In genomic region chr9:87501806-87502205, GRCh38 we compare ENCODE assay signal across 18 cellular contexts. TPM values are rescaled to one million over a fixed set of nuclear protein-coding genes. Genes with fewer than 3 reads are reported as not detected.
DNase-seq lines count a peak whose midpoint lies in the region; ATAC-seq and TF ChIP-seq lines count a peak whose summit lies in the region.
"Had no signal": no experiment of that assay in that cellular context is flagged by ENCODE, and none has a peak within 500 bp of the region (broad histone marks: within the 10 kb centered on the region; RNA-seq: fewer than 3 reads in every experiment).

No MANE protein-coding gene starts in this region.

- no peak overlapping the region for H2AFZ ChIP-seq in mammary epithelial cell (ENCODE audit: low read depth, low read length)

- H3K4me3 ChIP-seq in GM08714 (ENCODE audit: low read length), result peak overlapping the region; percentile 32; the same call in 1 of the 2 replicates
- no peak overlapping the region for H3K4me3 ChIP-seq in body of pancreas
- H3K4me3 ChIP-seq in right lobe of liver, result no peak overlapping the region
- no peak overlapping the region for H3K4me3 ChIP-seq in stomach
- no peak overlapping the region for H3K4me3 ChIP-seq in mammary epithelial cell (replicated peaks in 1 of 3; ENCODE audit: insufficient read depth in 1 of 3, low read depth in 2 of 3, low read length in 3 of 3)
- H3K4me3 ChIP-seq: left ventricle myocardium inferior, right atrium auricular region, SJSA1 had no signal

- H4K20me1 ChIP-seq in mammary epithelial cell (ENCODE audit: insufficient read depth, low read length), result no peaks in the 10 kb centered on the region

- peaks cover 10% of the 10 kb centered on the region for H3K4me1 Mint-ChIP-seq in activated T-helper 1 cell treated with anti-CD3 and anti-CD28 coated beads, Interleukin-12 subunit alpha, Interleukin-12 subunit beta, Interleukin-2, Interleukin-4 antibody, amounts not matched to agents 30 ng/mL and 10 ng/mL and 1 ng/mL, durations not matched to agents 14 hours and 24 hours and 36 hours (ENCODE audit: low read depth)
- H3K4me1 Mint-ChIP-seq in activated naive CD8-positive, alpha-beta T cell treated with anti-CD3 and anti-CD28 coated beads, Interleukin-2, amount 50 U/mL, for 24 hours, result peaks cover 41% of the 10 kb centered on the region

- peaks cover 34% of the 10 kb centered on the region for H3K27me3 Mint-ChIP-seq in activated T-helper 1 cell treated with anti-CD3 and anti-CD28 coated beads, Interleukin-12 subunit alpha, Interleukin-12 subunit beta, Interleukin-2, Interleukin-4 antibody, amounts not matched to agents 30 ng/mL and 10 ng/mL and 1 ng/mL, durations not matched to agents 14 hours and 24 hours and 36 hours (ENCODE audit: insufficient read depth)
- H3K27me3 Mint-ChIP-seq in activated naive CD8-positive, alpha-beta T cell treated with anti-CD3 and anti-CD28 coated beads, Interleukin-2, amount 50 U/mL, for 24 hours, result peaks cover 27% of the 10 kb centered on the region

- intact Hi-C loops in body of pancreas (cut with DNase I) (loop anchor here (10.0 kb wide), 1 partner anchor 163 kb away; no protein-coding TSS in a partner anchor), right lobe of liver (cut with DNase I) (no loop called here), stomach (cut with DNase I; ENCODE audit: low total_unique reads) (no loop called here), mammary epithelial cell (cut with micrococcal nuclease) (no loop called here)
- intact Hi-C loops in activated T-helper 1 cell treated with anti-CD3 and anti-CD28 coated beads, Interleukin-12 subunit alpha, Interleukin-12 subunit beta, Interleukin-2, Interleukin-4 antibody, amounts not matched to agents 30 ng/mL and 10 ng/mL and 1 ng/mL, durations not matched to agents 14 hours and 24 hours and 36 hours (cut with micrococcal nuclease), result no loop called here

- no peak overlapping the region for H3K9ac ChIP-seq in mammary epithelial cell (ENCODE audit: insufficient read depth, low read length)

- H3K27ac ChIP-seq in body of pancreas, result peak overlapping the region; percentile 25 to 70 (median 60)
- H3K27ac ChIP-seq in right lobe of liver, result peak overlapping the region; percentile 7 to 71 (median 17)
- peak overlapping the region; percentile 59 to 95 (median 92) for H3K27ac ChIP-seq in stomach
- H3K27ac ChIP-seq in mammary epithelial cell (ENCODE audit: insufficient read depth, low read depth, low read length), result no peak overlapping the region
- H3K27ac ChIP-seq: left ventricle myocardium inferior, right atrium auricular region, SJSA1 had no signal

- DNase-seq in body of pancreas (no peak), right lobe of liver (no peak), stomach (no peak), retina (no peak), mammary epithelial cell (no peak)
- no peak for DNase-seq in activated T-helper 1 cell treated with anti-CD3 and anti-CD28 coated beads, Interleukin-12 subunit alpha, Interleukin-12 subunit beta, Interleukin-2, Interleukin-4 antibody, amounts not matched to agents 30 ng/mL and 10 ng/mL and 1 ng/mL, durations not matched to agents 14 hours and 24 hours and 36 hours (ENCODE audit: low spot score)
- no peak for DNase-seq in activated naive CD8-positive, alpha-beta T cell treated with anti-CD3 and anti-CD28 coated beads, Interleukin-2, amount 50 U/mL, for 24 hours
- DNase-seq: amniotic stem cell; head of caudate nucleus; left ventricle myocardium inferior; NCI-H1105 treated with DMSO at 0.1 percent for 48 hours; NCI-H510A; occipital lobe; stimulated activated CD4-positive, alpha-beta T cell treated with anti-CD3 and anti-CD28 coated beads, Interleukin-15, amount 100 ng/mL, for 24 hours; T-helper 17 cell had no signal

- no peak overlapping the region for H3K4me3 Mint-ChIP-seq in activated T-helper 1 cell treated with anti-CD3 and anti-CD28 coated beads, Interleukin-12 subunit alpha, Interleukin-12 subunit beta, Interleukin-2, Interleukin-4 antibody, amounts not matched to agents 30 ng/mL and 10 ng/mL and 1 ng/mL, durations not matched to agents 14 hours and 24 hours and 36 hours
- H3K4me3 Mint-ChIP-seq in activated naive CD8-positive, alpha-beta T cell treated with anti-CD3 and anti-CD28 coated beads, Interleukin-2, amount 50 U/mL, for 24 hours, result no peak overlapping the region
- H3K4me3 Mint-ChIP-seq: T-helper 17 cell had no signal

- H3K4me2 ChIP-seq in mammary epithelial cell (ENCODE audit: insufficient read depth, low read depth, low read length), result no peak overlapping the region

- ATAC-seq in body of pancreas, result no peak
- ATAC-seq in right lobe of liver, result no peak
- no peak for ATAC-seq in activated naive CD8-positive, alpha-beta T cell treated with anti-CD3 and anti-CD28 coated beads, Interleukin-2, amount 50 U/mL, for 24 hours

- H3K79me2 ChIP-seq in mammary epithelial cell (ENCODE audit: insufficient read depth, low read length), result no peaks in the 10 kb centered on the region

- in situ Hi-C loops in mammary epithelial cell (cut with MboI; ENCODE audit: low sequenced_read_pairs in 2 of 2), result no loop called here

- dilution Hi-C loops in mammary epithelial cell (cut with HindIII; ENCODE audit: low sequenced_read_pairs), result no loop called here

- H3K27me3 ChIP-seq in body of pancreas, result no peaks in the 10 kb centered on the region
- H3K27me3 ChIP-seq in right lobe of liver, result no peaks in the 10 kb centered on the region
- H3K27me3 ChIP-seq in stomach, result peaks cover 0 to 9% (median 8%) of the 10 kb centered on the region in 3 donors
- H3K27me3 ChIP-seq in mammary epithelial cell (ENCODE audit: insufficient read depth, low read length), result peaks cover 5% of the 10 kb centered on the region
- H3K27me3 ChIP-seq: right atrium auricular region, SJSA1 had no signal

- TF ChIP-seq CTCF in body of pancreas (IDR thresholded peaks at IDR 0.05), result no peak
- TF ChIP-seq CTCF in right lobe of liver (IDR thresholded peaks at IDR 0.05), result no peak
- no peak for TF ChIP-seq CTCF in stomach (IDR thresholded peaks at IDR 0.05)
- TF ChIP-seq CTCF in mammary epithelial cell (conservative IDR thresholded peaks at IDR 0.05 in 1 of 2, IDR thresholded peaks at IDR 0.05 in 1 of 2; ENCODE audit: extremely low read depth in 1 of 2, insufficient read depth in 1 of 2, low read depth in 1 of 2, low read length in 2 of 2), result no peak

- H3K9me3 ChIP-seq in body of pancreas (no peaks in the 10 kb centered on the region), right lobe of liver (no peaks in the 10 kb centered on the region), stomach (no peaks in the 10 kb centered on the region), mammary epithelial cell (replicated peaks; ENCODE audit: insufficient read depth, low read length) (no peaks in the 10 kb centered on the region)
- H3K9me3 ChIP-seq: left ventricle myocardium inferior, right atrium auricular region, SJSA1 had no signal

- TF ChIP-seq POLR2A in body of pancreas (IDR thresholded peaks at IDR 0.05), result no peak
- no peak for TF ChIP-seq POLR2A in right lobe of liver (IDR thresholded peaks at IDR 0.05)
- TF ChIP-seq POLR2A in stomach (IDR thresholded peaks at IDR 0.05), result no peak

- BruUV-seq in mammary epithelial cell (replicated peaks; lab: Mats Ljungman, UMichigan), result no TSS peak

- H3K9me3 Mint-ChIP-seq in activated T-helper 1 cell treated with anti-CD3 and anti-CD28 coated beads, Interleukin-12 subunit alpha, Interleukin-12 subunit beta, Interleukin-2, Interleukin-4 antibody, amounts not matched to agents 30 ng/mL and 10 ng/mL and 1 ng/mL, durations not matched to agents 14 hours and 24 hours and 36 hours, result no peaks in the 10 kb centered on the region
- H3K9me3 Mint-ChIP-seq in activated naive CD8-positive, alpha-beta T cell treated with anti-CD3 and anti-CD28 coated beads, Interleukin-2, amount 50 U/mL, for 24 hours, result peaks cover 4% of the 10 kb centered on the region

- CTCF ChIA-PET in mammary epithelial cell (lab: Charles Lee; ENCODE audit: low non-redundant PET), result interaction anchor here (0.6 kb wide), 1 partner anchor 387 kb away, joined by 4 read pairs; no protein-coding TSS in a partner anchor

- H3K27ac Mint-ChIP-seq in activated T-helper 1 cell treated with anti-CD3 and anti-CD28 coated beads, Interleukin-12 subunit alpha, Interleukin-12 subunit beta, Interleukin-2, Interleukin-4 antibody, amounts not matched to agents 30 ng/mL and 10 ng/mL and 1 ng/mL, durations not matched to agents 14 hours and 24 hours and 36 hours, result no peak overlapping the region
- H3K27ac Mint-ChIP-seq in activated naive CD8-positive, alpha-beta T cell treated with anti-CD3 and anti-CD28 coated beads, Interleukin-2, amount 50 U/mL, for 24 hours, result no peak overlapping the region
- H3K27ac Mint-ChIP-seq: T-helper 17 cell had no signal

- no peaks in the 10 kb centered on the region for H3K36me3 Mint-ChIP-seq in activated T-helper 1 cell treated with anti-CD3 and anti-CD28 coated beads, Interleukin-12 subunit alpha, Interleukin-12 subunit beta, Interleukin-2, Interleukin-4 antibody, amounts not matched to agents 30 ng/mL and 10 ng/mL and 1 ng/mL, durations not matched to agents 14 hours and 24 hours and 36 hours (ENCODE audit: low read depth)
- no peaks in the 10 kb centered on the region for H3K36me3 Mint-ChIP-seq in activated naive CD8-positive, alpha-beta T cell treated with anti-CD3 and anti-CD28 coated beads, Interleukin-2, amount 50 U/mL, for 24 hours (ENCODE audit: low read depth)

- 29 to 44% methylated on average over 1 of the region's 1 CpG for WGBS in body of pancreas, 2 donors
- WGBS in right lobe of liver (ENCODE audit: insufficient coverage, low coverage, low lambda C conversion rate, missing lambda C conversion rate), result 42% methylated on average over 1 of the region's 1 CpG
- WGBS in stomach, 5 donors, result 36 to 52% (median 40%) methylated on average over 1 of the region's 1 CpG
- 25% methylated on average over 1 of the region's 1 CpG for WGBS in mammary epithelial cell (ENCODE audit: low coverage, missing lambda C conversion rate)

- H3K36me3 ChIP-seq in body of pancreas (replicated peaks in 1 of 2; ENCODE audit: insufficient read depth in 1 of 2, low read depth in 2 of 2) (no peaks in the 10 kb centered on the region), right lobe of liver (no peaks in the 10 kb centered on the region), stomach (peaks cover 0 to 7% (median 3%) of the 10 kb centered on the region in 4 donors), mammary epithelial cell (ENCODE audit: insufficient read depth, low read length) (no peaks in the 10 kb centered on the region)
- H3K36me3 ChIP-seq: left ventricle myocardium inferior, right atrium auricular region had no signal

- H3K4me1 ChIP-seq in body of pancreas (peaks cover 65% of the 10 kb centered on the region), right lobe of liver (peaks cover 0 to 44% (median 19%) of the 10 kb centered on the region in 4 donors), stomach (peaks cover 7 to 85% (median 75%) of the 10 kb centered on the region in 4 donors), mammary epithelial cell (ENCODE audit: insufficient read depth, low read length) (peaks cover 13% of the 10 kb centered on the region)

- no peak for TF ChIP-seq EP300 in stomach (IDR thresholded peaks at IDR 0.05)

RNA-seq across cellular contexts. Expression of gene DAPK1, which starts 4.1 kb away (rescaled TPM):
- total RNA-seq in body of pancreas, result 100 to 1,000 TPM in 1 of 2 donors, 10 to 100 TPM in 1; 79.6 to 152 TPM
- 10 to 100 TPM; 17.4 to 55.0 (median 33.9) TPM for total RNA-seq in right lobe of liver
- total RNA-seq in stomach, result 10 to 100 TPM; 40.3 to 88.7 (median 63.0) TPM
- 10 to 100 TPM in 1 of 3 donors, 1 to 10 TPM in 2; 9.0 to 11.5 (median 9.4) TPM for polyA plus RNA-seq in stomach
- 2.0 and 2.8 TPM in 2 replicates for total RNA-seq in activated T-helper 1 cell treated with anti-CD3 and anti-CD28 coated beads, Interleukin-12 subunit alpha, Interleukin-12 subunit beta, Interleukin-2, Interleukin-4 antibody, amounts not matched to agents 30 ng/mL and 10 ng/mL and 1 ng/mL, durations not matched to agents 14 hours and 24 hours and 36 hours
- total RNA-seq in mammary epithelial cell, result 10 to 100 TPM; 17.1 to 33.3 TPM
- 3.7 TPM for polyA plus RNA-seq in mammary epithelial cell
- polyA minus RNA-seq in mammary epithelial cell, result 18.0 TPM
